ENCODE assay signal across 8 cellular contexts in genomic region chr6:43668151-43669028, GRCh38. TPM values are rescaled to one million over a fixed set of nuclear protein-coding genes. Genes with fewer than 3 reads are reported as not detected.
DNase-seq lines count a peak whose midpoint lies in the region; ATAC-seq and TF ChIP-seq lines count a peak whose summit lies in the region.

No MANE protein-coding gene starts in this region.

- POLR2A ChIA-PET in activated CD8-positive, alpha-beta T cell treated with anti-CD3 and anti-CD28 coated beads for 36 hours (lab: Charles Lee) = interaction anchor here (0.6 to 3.1 kb wide), 10 partner anchors 10 to 406 kb away, joined by 3 to 13 read pairs (median 4); partner anchors contain the start of genes MRPS18A and VEGFA

- H3K36me3 Mint-ChIP-seq in activated CD8-positive, alpha-beta T cell treated with anti-CD3 and anti-CD28 coated beads for 36 hours (ENCODE audit: low read depth) = peaks cover 9% of the 10 kb centered on the region

- DNase-seq in EL (peak; percentile 67), NCI-H510A (lab: John Stamatoyannopoulos, UW) (peak; percentile 74), epithelial cell of proximal tubule (ENCODE audit: low read depth) (no peak), myocyte (ENCODE audit: low read depth) (peak; percentile 52), superior temporal gyrus (ENCODE audit: extremely low spot score) (peak; percentile 35)
- DNase-seq in activated CD8-positive, alpha-beta T cell treated with anti-CD3 and anti-CD28 coated beads for 36 hours = peak; percentile 86

- H3K4me3 Mint-ChIP-seq in activated CD8-positive, alpha-beta T cell treated with anti-CD3 and anti-CD28 coated beads for 36 hours = peak overlapping the region; percentile 49

- H3K4me1 Mint-ChIP-seq in activated CD8-positive, alpha-beta T cell treated with anti-CD3 and anti-CD28 coated beads for 36 hours (ENCODE audit: low read depth) = peaks cover 41% of the 10 kb centered on the region

- CTCF ChIA-PET in activated CD8-positive, alpha-beta T cell treated with anti-CD3 and anti-CD28 coated beads for 36 hours (lab: Charles Lee) = interaction anchor here (0.6 to 6.7 kb wide), 36 partner anchors 9 to 443 kb away, joined by 3 to 68 read pairs (median 5); partner anchors contain the start of genes MRPS18A, RSPH9 and VEGFA

- intact Hi-C loops in activated CD8-positive, alpha-beta T cell treated with anti-CD3 and anti-CD28 coated beads for 36 hours (cut with micrococcal nuclease) = loop anchor here (5.0 kb wide), 1 partner anchor 94 kb away; no protein-coding TSS in a partner anchor

- H3K27me3 Mint-ChIP-seq in activated CD8-positive, alpha-beta T cell treated with anti-CD3 and anti-CD28 coated beads for 36 hours = peaks cover 1% of the 10 kb centered on the region

- TF ChIP-seq CTCF in activated CD8-positive, alpha-beta T cell treated with anti-CD3 and anti-CD28 coated beads for 36 hours (IDR thresholded peaks at IDR 0.05) = peak; percentile 76
- TF ChIP-seq CTCF in epithelial cell of proximal tubule (conservative IDR thresholded peaks at IDR 0.05; ENCODE audit: low read depth, low read length) = peak; percentile 63

- H3K27ac Mint-ChIP-seq in activated CD8-positive, alpha-beta T cell treated with anti-CD3 and anti-CD28 coated beads for 36 hours = peak overlapping the region; percentile 82

- H3K4me3 ChIP-seq in epithelial cell of proximal tubule (ENCODE audit: low read depth, low read length) = no peak overlapping the region

- no peaks in the 10 kb centered on the region for H3K9me3 Mint-ChIP-seq in activated CD8-positive, alpha-beta T cell treated with anti-CD3 and anti-CD28 coated beads for 36 hours

- peak; percentile 44 for ATAC-seq in HG02884 (IDR thresholded peaks at IDR 0.05; ENCODE audit: unreplicated experiment)
- ATAC-seq in activated CD8-positive, alpha-beta T cell treated with anti-CD3 and anti-CD28 coated beads for 36 hours = peak; percentile 74
- ATAC-seq in GM19397 (IDR thresholded peaks at IDR 0.05; ENCODE audit: unreplicated experiment) = no peak

RNA-seq across cellular contexts. Expression of gene MRPS18A, which starts 19.2 kb away (rescaled TPM):
- total RNA-seq in activated CD8-positive, alpha-beta T cell treated with anti-CD3 and anti-CD28 coated beads for 36 hours = 10 to 100 TPM; 45.4 to 52.9 TPM
- total RNA-seq in epithelial cell of proximal tubule (56.4 and 68.9 TPM in 2 replicates), myocyte (33.5 and 38.8 TPM in 2 replicates)
- polyA plus RNA-seq in myocyte (2012) = 41.6 TPM

RNA-seq across cellular contexts. Expression of gene RSPH9, which starts 23.6 kb away (rescaled TPM):
- under 1 TPM in 1 of 2 experiments, not detected in 1; 0.11 TPM for total RNA-seq in activated CD8-positive, alpha-beta T cell treated with anti-CD3 and anti-CD28 coated beads for 36 hours
- total RNA-seq in epithelial cell of proximal tubule (0.14 TPM in 1 of 2 replicates, not detected in the other), myocyte (not detected in 2 replicates)
- polyA plus RNA-seq in myocyte (2012) = 0.30 TPM

RNA-seq across cellular contexts. Expression of gene MAD2L1BP, which starts 32.8 kb away (rescaled TPM):
- 10 to 100 TPM; 29.0 to 31.7 TPM for total RNA-seq in activated CD8-positive, alpha-beta T cell treated with anti-CD3 and anti-CD28 coated beads for 36 hours
- total RNA-seq in epithelial cell of proximal tubule (41.8 and 60.3 TPM in 2 replicates), myocyte (18.1 and 35.3 TPM in 2 replicates)
- 24.5 TPM for polyA plus RNA-seq in myocyte (2012)

RNA-seq across cellular contexts. Expression of gene GTPBP2, which starts 39.3 kb away (rescaled TPM):
- 10 to 100 TPM; 46.2 to 55.3 TPM for total RNA-seq in activated CD8-positive, alpha-beta T cell treated with anti-CD3 and anti-CD28 coated beads for 36 hours
- total RNA-seq in epithelial cell of proximal tubule (49.6 and 85.6 TPM in 2 replicates), myocyte (33.6 and 35.9 TPM in 2 replicates)
- 107 TPM for polyA plus RNA-seq in myocyte (2012)
